ENCODE assay signal across 2 cellular contexts in genomic region chr9:136347472-136348256, GRCh38.
TF ChIP-seq lines count a peak whose summit lies in the region.

No MANE protein-coding gene starts in this region.

TF ChIP-seq in HEK293, 187 proteins besides CTCF, POLR2A, EP300 and RAD21:
- TF ChIP-seq IKZF3 (tag by site-specific recombination; IDR thresholded peaks at IDR 0.05) (0 out of 2 replicates have a peak, but pooled peaks have one; percentile 31), ZNF600 (tag by site-specific recombination; IDR thresholded peaks at IDR 0.05) (peak; percentile 42; the same call in 1 of the 2 replicates), ZBTB8A (tag by site-specific recombination; IDR thresholded peaks at IDR 0.05) (peak; percentile 38; the same call in 1 of the 2 replicates), ZNF138 (tag by site-specific recombination; IDR thresholded peaks at IDR 0.05; ENCODE audit: borderline replicate concordance) (no peak), ZNF76 (tag by site-specific recombination; IDR thresholded peaks at IDR 0.05; ENCODE audit: borderline replicate concordance, low read depth) (no peak)

TF ChIP-seq in K562, 482 proteins besides CTCF, POLR2A, EP300 and RAD21:
- no peak for TF ChIP-seq NFRKB (IDR thresholded peaks at IDR 0.05; ENCODE audit: low read depth)
- peak; percentile 63; the same call in 1 of the 2 replicates for TF ChIP-seq POLR2G (IDR thresholded peaks at IDR 0.05; ENCODE audit: low read depth, low read length)
- no peak for TF ChIP-seq ZNF79 (CRISPR knock-in tag; IDR thresholded peaks at IDR 0.05; ENCODE audit: low read depth)
- no peak for TF ChIP-seq RCOR1 (IDR thresholded peaks at IDR 0.05; ENCODE audit: borderline replicate concordance in 1 of 2, low read depth in 2 of 2, low read length in 2 of 2)
- no peak for TF ChIP-seq HOMEZ (CRISPR knock-in tag; IDR thresholded peaks at IDR 0.05)
- TF ChIP-seq CXXC5 (CRISPR knock-in tag; IDR thresholded peaks at IDR 0.05) = no peak
- TF ChIP-seq ZNF277 (CRISPR knock-in tag; IDR thresholded peaks at IDR 0.05; ENCODE audit: borderline replicate concordance) = no peak
